ENCODE assay signal across 8 cellular contexts in genomic region chr17:15260376-15261062, GRCh38. TPM values are rescaled to one million over a fixed set of nuclear protein-coding genes. Genes with fewer than 3 reads are reported as not detected.
DNase-seq lines count a peak whose midpoint lies in the region; ATAC-seq and TF ChIP-seq lines count a peak whose summit lies in the region.

No MANE protein-coding gene starts in this region.

- peaks cover 0 to 58% (median 46%) of the 10 kb centered on the region in 4 donors for H3K4me1 ChIP-seq in tibial nerve

- H3K27me3 Mint-ChIP-seq in activated naive CD8-positive, alpha-beta T cell treated with anti-CD3 and anti-CD28 coated beads, Interleukin-2, amount 50 U/mL, for 24 hours: peaks cover 88% of the 10 kb centered on the region

- DNase-seq in GM04504 (ENCODE audit: low read depth) (peak; percentile 85), SHP77 (lab: John Stamatoyannopoulos, UW) (peak; percentile 78 to 85), Right ventricle myocardium inferior (ENCODE audit: missing footprints) (peak; percentile 92), occipital lobe (lab: John Stamatoyannopoulos, UW) (peak; percentile 72), tibial nerve (ENCODE audit: low spot score in 2 of 2) (peak; percentile 76 to 83)
- peak; percentile 75 for DNase-seq in activated naive CD8-positive, alpha-beta T cell treated with anti-CD3 and anti-CD28 coated beads, Interleukin-2, amount 50 U/mL, for 24 hours

- intact Hi-C loops in Right ventricle myocardium inferior (cut with DNase I): loop anchor here (1.0 to 5.0 kb wide), 5 partner anchors 82 to 243 kb away; partner anchors contain the start of gene TEKT3

- peak overlapping the region; percentile 77 for H3K4me3 Mint-ChIP-seq in activated naive CD8-positive, alpha-beta T cell treated with anti-CD3 and anti-CD28 coated beads, Interleukin-2, amount 50 U/mL, for 24 hours

- peak; percentile 88 to 98 (median 96) for TF ChIP-seq CTCF in tibial nerve (IDR thresholded peaks at IDR 0.05)

- peak overlapping the region; percentile 65 to 76 (median 71) for H3K4me3 ChIP-seq in tibial nerve

- H3K27me3 ChIP-seq in tibial nerve: no peaks in the 10 kb centered on the region

- peak overlapping the region; percentile 92 to 100 (median 97) for H3K27ac ChIP-seq in tibial nerve

- ATAC-seq in HG03442 (IDR thresholded peaks at IDR 0.05; ENCODE audit: unreplicated experiment) (peak; percentile 61), Right ventricle myocardium inferior (peak; percentile 65), HG02852 (IDR thresholded peaks at IDR 0.05; ENCODE audit: unreplicated experiment) (no peak)
- peak; percentile 76 for ATAC-seq in activated naive CD8-positive, alpha-beta T cell treated with anti-CD3 and anti-CD28 coated beads, Interleukin-2, amount 50 U/mL, for 24 hours

- no peaks in the 10 kb centered on the region for H3K36me3 Mint-ChIP-seq in activated naive CD8-positive, alpha-beta T cell treated with anti-CD3 and anti-CD28 coated beads, Interleukin-2, amount 50 U/mL, for 24 hours (ENCODE audit: low read depth)

- TF ChIP-seq POLR2A in tibial nerve (IDR thresholded peaks at IDR 0.05): peak in 1 of 2 donors; percentile 28

- peaks cover 25% of the 10 kb centered on the region for H3K4me1 Mint-ChIP-seq in activated naive CD8-positive, alpha-beta T cell treated with anti-CD3 and anti-CD28 coated beads, Interleukin-2, amount 50 U/mL, for 24 hours

- peaks cover 0 to 48% (median 3%) of the 10 kb centered on the region in 3 donors for H3K36me3 ChIP-seq in tibial nerve

- WGBS in tibial nerve, 2 donors: 0 to 1% methylated on average over 21 to 56 of the region's 59 CpGs

- no peaks in the 10 kb centered on the region for H3K9me3 ChIP-seq in tibial nerve

- TF ChIP-seq EP300 in tibial nerve (IDR thresholded peaks at IDR 0.05): peak in 1 of 2 donors; percentile 77

- H3K9me3 Mint-ChIP-seq in activated naive CD8-positive, alpha-beta T cell treated with anti-CD3 and anti-CD28 coated beads, Interleukin-2, amount 50 U/mL, for 24 hours: no peaks in the 10 kb centered on the region

- no peak overlapping the region for H3K27ac Mint-ChIP-seq in activated naive CD8-positive, alpha-beta T cell treated with anti-CD3 and anti-CD28 coated beads, Interleukin-2, amount 50 U/mL, for 24 hours

RNA-seq across cellular contexts. Expression of gene PMP22, which starts 4.6 kb away (rescaled TPM):
- total RNA-seq in Right ventricle myocardium inferior: 198 TPM
- 12.0 TPM for total RNA-seq in occipital lobe
- 1,000 to 10,000 TPM in 3 of 4 donors, 100 to 1,000 TPM in 1; 784 to 3,019 (median 2,270) TPM for total RNA-seq in tibial nerve

Comparison
In these comparisons a context has a peak if more than half of its experiments do, and no peak if none do; other contexts are left out.
1. RNA of gene PMP22, which starts 4.6 kb away (total RNA-seq): 784 to 3,019 TPM in tibial nerve and 198 TPM in Right ventricle myocardium inferior (single experiment); 12.0 TPM in occipital lobe (single experiment); every median in the first group is over 10 times any median in the second.
2. Peak in every context shown above with its lines, with median percentiles within 50 percentile points of each other: DNase-seq.